In genomic region chrX:71559773-71560172, GRCh38 we compare ENCODE assay signal across 11 cellular contexts. TPM values are rescaled to one million over a fixed set of nuclear protein-coding genes. Genes with fewer than 3 reads are reported as not detected.
"Had no signal": no experiment of that assay in that cellular context is flagged by ENCODE, and none has a peak within 500 bp of the region (broad histone marks: within the 10 kb centered on the region; RNA-seq: fewer than 3 reads in every experiment).

No MANE protein-coding gene starts in this region.

RNA-seq across cellular contexts. Expression of gene CXCR3, which starts 58.5 kb away (rescaled TPM):
- total RNA-seq: dermis microvascular lymphatic vessel endothelial cell, endodermal cell, esophagus mucosa, gastrocnemius medialis, glomerular endothelial cell, kidney epithelial cell, lower leg skin, lung microvascular endothelial cell, mesothelial cell of epicardium, myocyte had no signal
- polyA plus RNA-seq: keratinocyte had no signal
